ENCODE assay signal across 26 cellular contexts in genomic region chr18:3346487-3346886, GRCh38.
"Had no signal": no experiment of that assay in that cellular context is flagged by ENCODE, and none has a peak within 500 bp of the region (broad histone marks: within the 10 kb centered on the region; RNA-seq: fewer than 3 reads in every experiment).

No MANE protein-coding gene starts in this region.

- H3K27ac ChIP-seq: ascending aorta, gastrocnemius medialis, pancreas, thoracic aorta, VCaP had no signal

- H3K27ac Mint-ChIP-seq: activated naive CD4-positive, alpha-beta T cell treated with anti-CD3 and anti-CD28 coated beads for 36 hours; activated naive CD8-positive, alpha-beta T cell treated with anti-CD3 and anti-CD28 coated beads for 36 hours; naive thymus-derived CD4-positive, alpha-beta T cell; stimulated activated effector memory CD8-positive, alpha-beta T cell treated with anti-CD3 and anti-CD28 coated beads, Interleukin-12 subunit alpha, Interleukin-12 subunit beta, amount 100 ng/mL, for 72 hours; stimulated activated naive CD8-positive, alpha-beta T cell treated with anti-CD3 and anti-CD28 coated beads, Interleukin-15, Interleukin-2, amounts not matched to agents 100 ng/mL and 50 ng/mL, for 24 hours had no signal

- H3K36me3 Mint-ChIP-seq: activated naive CD8-positive, alpha-beta T cell treated with anti-CD3 and anti-CD28 coated beads for 36 hours; brain; stimulated activated effector memory CD8-positive, alpha-beta T cell treated with anti-CD3 and anti-CD28 coated beads, Interleukin-12 subunit alpha, Interleukin-12 subunit beta, amount 100 ng/mL, for 72 hours had no signal

- H3K27me3 ChIP-seq: ascending aorta, esophagus muscularis mucosa, gastrocnemius medialis, pancreas had no signal

- H3K4me1 ChIP-seq: ascending aorta, pancreas, prostate gland had no signal

- H3K27me3 Mint-ChIP-seq: activated naive CD8-positive, alpha-beta T cell treated with anti-CD3 and anti-CD28 coated beads for 36 hours had no signal

- H3K9me3 Mint-ChIP-seq: activated naive CD4-positive, alpha-beta T cell treated with anti-CD3 and anti-CD28 coated beads for 36 hours; activated naive CD8-positive, alpha-beta T cell treated with anti-CD3 and anti-CD28 coated beads for 36 hours; neural crest cell; stimulated activated effector memory CD8-positive, alpha-beta T cell treated with anti-CD3 and anti-CD28 coated beads, Interleukin-12 subunit alpha, Interleukin-12 subunit beta, amount 100 ng/mL, for 72 hours had no signal

- H3K4me3 Mint-ChIP-seq: activated naive CD4-positive, alpha-beta T cell treated with anti-CD3 and anti-CD28 coated beads for 36 hours; activated naive CD8-positive, alpha-beta T cell treated with anti-CD3 and anti-CD28 coated beads for 36 hours; brain; naive thymus-derived CD4-positive, alpha-beta T cell; neural crest cell; stimulated activated effector memory CD8-positive, alpha-beta T cell treated with anti-CD3 and anti-CD28 coated beads, Interleukin-12 subunit alpha, Interleukin-12 subunit beta, amount 100 ng/mL, for 72 hours; stimulated activated naive CD8-positive, alpha-beta T cell treated with anti-CD3 and anti-CD28 coated beads, Interleukin-15, Interleukin-2, amounts not matched to agents 100 ng/mL and 50 ng/mL, for 24 hours had no signal

- H3K4me3 ChIP-seq: ascending aorta, esophagus muscularis mucosa, gastrocnemius medialis, pancreas, prostate gland, skin epidermis, thoracic aorta had no signal

- H3K4me1 Mint-ChIP-seq: activated naive CD8-positive, alpha-beta T cell treated with anti-CD3 and anti-CD28 coated beads for 36 hours; stimulated activated effector memory CD8-positive, alpha-beta T cell treated with anti-CD3 and anti-CD28 coated beads, Interleukin-12 subunit alpha, Interleukin-12 subunit beta, amount 100 ng/mL, for 72 hours had no signal

- ATAC-seq: gastrocnemius medialis; left colon; naive thymus-derived CD4-positive, alpha-beta T cell; pancreas; stimulated activated effector memory CD8-positive, alpha-beta T cell treated with anti-CD3 and anti-CD28 coated beads, Interleukin-12 subunit alpha, Interleukin-12 subunit beta, amount 100 ng/mL, for 72 hours had no signal

- H3K36me3 ChIP-seq: ascending aorta, esophagus muscularis mucosa, gastrocnemius medialis, pancreas, prostate gland, thoracic aorta had no signal

- DNase-seq: activated CD4-positive, alpha-beta T cell treated with anti-CD3 and anti-CD28 coated beads for 4 hours; activated CD4-positive, alpha-beta T cell treated with anti-CD3 and anti-CD28 coated beads, Interleukin-2, amount 50 U/mL, for 4 hours; activated effector memory CD4-positive, alpha-beta T cell treated with anti-CD3 and anti-CD28 coated beads, Interleukin-2, amount 50 U/mL, for 16 hours; activated naive CD4-positive, alpha-beta T cell treated with anti-CD3 and anti-CD28 coated beads for 36 hours; activated naive CD8-positive, alpha-beta T cell treated with anti-CD3 and anti-CD28 coated beads for 36 hours; activated T-cell treated with anti-CD3 and anti-CD28 coated beads for 4 hours; cortex of kidney; gastrocnemius medialis; glutamatergic neuron; left colon; midbrain; naive thymus-derived CD4-positive, alpha-beta T cell; nucleus accumbens; pancreas; retina; stimulated activated CD4-positive, alpha-beta T cell treated with anti-CD3 and anti-CD28 coated beads, Interleukin-4, amount 100 ng/mL, for 24 hours had no signal

- H3K9me3 ChIP-seq: ascending aorta, esophagus muscularis mucosa, gastrocnemius medialis, pancreas, prostate gland, thoracic aorta had no signal
